8 cellular contexts compared by ENCODE assay signal in the genomic region with DNA sequence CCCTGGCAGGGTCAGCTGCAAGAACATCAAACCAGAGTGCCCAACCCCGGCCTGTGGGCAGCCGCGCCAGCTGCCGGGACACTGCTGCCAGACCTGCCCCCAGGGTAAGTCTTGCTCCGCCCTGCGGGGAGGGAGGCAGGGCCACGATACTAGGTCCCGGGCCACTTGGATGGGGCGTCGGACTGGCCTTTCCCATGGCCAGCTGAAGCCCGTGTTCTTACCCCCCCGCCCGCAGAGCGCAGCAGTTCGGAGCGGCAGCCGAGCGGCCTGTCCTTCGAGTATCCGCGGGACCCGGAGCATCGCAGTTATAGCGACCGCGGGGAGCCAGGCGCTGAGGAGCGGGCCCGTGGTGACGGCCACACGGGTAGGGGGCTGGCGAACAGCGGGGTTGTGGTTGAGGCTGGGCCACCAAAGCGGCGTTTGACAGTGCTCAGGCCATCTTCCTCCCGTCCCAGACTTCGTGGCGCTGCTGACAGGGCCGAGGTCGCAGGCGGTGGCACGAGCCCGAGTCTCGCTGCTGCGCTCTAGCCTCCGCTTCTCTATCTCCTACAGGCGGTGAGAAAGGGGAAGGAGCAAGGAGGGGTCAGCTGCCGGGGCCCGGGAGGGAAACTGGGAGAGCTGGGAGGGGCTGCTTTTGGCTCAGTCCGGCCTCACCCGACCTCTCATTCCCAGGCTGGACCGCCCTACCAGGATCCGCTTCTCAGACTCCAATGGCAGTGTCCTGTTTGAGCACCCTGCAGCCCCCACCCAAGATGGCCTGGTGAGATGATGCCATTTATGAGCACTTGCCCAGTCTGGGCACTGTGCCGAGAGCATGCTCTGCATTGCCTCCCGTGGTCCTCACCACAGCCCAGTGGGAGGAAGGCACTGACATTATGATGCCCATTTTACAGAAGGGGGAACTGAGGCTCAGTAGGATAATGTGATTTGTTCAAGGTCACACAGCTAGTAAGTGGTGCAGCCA. TPM values are rescaled to one million over a fixed set of nuclear protein-coding genes. Genes with fewer than 3 reads are reported as not detected.
DNase-seq lines count a peak whose midpoint lies in the region; ATAC-seq and TF ChIP-seq lines count a peak whose summit lies in the region.
"Had no signal": no experiment of that assay in that cellular context is flagged by ENCODE, and none has a peak within 500 bp of the region (broad histone marks: within the 10 kb centered on the region; RNA-seq: fewer than 3 reads in every experiment).

No MANE protein-coding gene starts in this region.

- no peaks in the 10 kb centered on the region for H3K79me1 ChIP-seq in mesenchymal stem cell (replicated peaks; ENCODE audit: low read length, poor library complexity, severe bottlenecking)

- H3K27me3 Mint-ChIP-seq in activated CD8-positive, alpha-beta T cell treated with anti-CD3 and anti-CD28 coated beads for 36 hours = peaks cover 52% of the 10 kb centered on the region

- H3K4me2 ChIP-seq in mesenchymal stem cell (ENCODE audit: low read length, poor library complexity, severe bottlenecking) = peak overlapping the region; percentile 30

- POLR2A ChIA-PET in activated CD8-positive, alpha-beta T cell treated with anti-CD3 and anti-CD28 coated beads for 36 hours (lab: Charles Lee) = interaction anchor here (0.6 to 2.0 kb wide), 3 partner anchors 14 to 32 kb away, joined by 3 to 5 read pairs (median 4); no protein-coding TSS in a partner anchor

- no peaks in the 10 kb centered on the region for H3K36me3 ChIP-seq in mesenchymal stem cell (ENCODE audit: control insufficient read depth in 1 of 2, insufficient read depth in 2 of 2, low read depth in 1 of 2, low read length in 2 of 2)
- H3K36me3 ChIP-seq: cardiac muscle cell had no signal

- peak overlapping the region in 1 of 2 experiments; percentile 98 for H3K23ac ChIP-seq in mesenchymal stem cell (ENCODE audit: low read length in 2 of 2)

- H3K36me3 Mint-ChIP-seq in activated CD8-positive, alpha-beta T cell treated with anti-CD3 and anti-CD28 coated beads for 36 hours (ENCODE audit: low read depth) = no peaks in the 10 kb centered on the region

- H4K91ac ChIP-seq in mesenchymal stem cell (ENCODE audit: low read length) = no peak overlapping the region

- peaks cover 3% of the 10 kb centered on the region for H3K4me1 Mint-ChIP-seq in activated CD8-positive, alpha-beta T cell treated with anti-CD3 and anti-CD28 coated beads for 36 hours (ENCODE audit: low read depth)

- no peak overlapping the region for H3K14ac ChIP-seq in mesenchymal stem cell (ENCODE audit: low read length in 2 of 2)

- H4K8ac ChIP-seq in mesenchymal stem cell (ENCODE audit: low read length) = no peak overlapping the region

- no peak overlapping the region for H3K4ac ChIP-seq in mesenchymal stem cell (ENCODE audit: low read depth in 1 of 2, low read length in 2 of 2)

- no peak overlapping the region for H3K9ac ChIP-seq in mesenchymal stem cell (ENCODE audit: low read length)

- CTCF ChIA-PET in activated CD8-positive, alpha-beta T cell treated with anti-CD3 and anti-CD28 coated beads for 36 hours (lab: Charles Lee) = interaction anchor here (1.5 to 2.3 kb wide), 2 partner anchors 10 to 133 kb away, joined by 3 to 12 read pairs; no protein-coding TSS in a partner anchor

- peak; percentile 12 for ATAC-seq in activated CD8-positive, alpha-beta T cell treated with anti-CD3 and anti-CD28 coated beads for 36 hours
- ATAC-seq in HG03439 (IDR thresholded peaks at IDR 0.05; ENCODE audit: unreplicated experiment) = no peak

- no peak overlapping the region for H2BK15ac ChIP-seq in mesenchymal stem cell (ENCODE audit: low read depth, poor library complexity, severe bottlenecking)

- H2BK12ac ChIP-seq in mesenchymal stem cell (ENCODE audit: low read length in 2 of 2) = no peak overlapping the region

- H3K4me1 ChIP-seq in mesenchymal stem cell (ENCODE audit: control insufficient read depth, insufficient read depth, low read depth, low read length) = peaks cover 22% of the 10 kb centered on the region

- H3K27ac ChIP-seq in mesenchymal stem cell (ENCODE audit: low read length, poor library complexity, severe bottlenecking) = no peak overlapping the region
- H3K27ac ChIP-seq: cardiac muscle cell had no signal

- H3K27ac Mint-ChIP-seq in activated CD8-positive, alpha-beta T cell treated with anti-CD3 and anti-CD28 coated beads for 36 hours = no peak overlapping the region

- no peak overlapping the region for H2BK120ac ChIP-seq in mesenchymal stem cell (ENCODE audit: low read depth, low read length)

- H2BK5ac ChIP-seq in mesenchymal stem cell (ENCODE audit: low read depth, low read length, poor library complexity, severe bottlenecking) = no peak overlapping the region

- no peak overlapping the region for H2AFZ ChIP-seq in mesenchymal stem cell (ENCODE audit: low read depth, low read length)

- no peak for TF ChIP-seq CTCF in activated CD8-positive, alpha-beta T cell treated with anti-CD3 and anti-CD28 coated beads for 36 hours (IDR thresholded peaks at IDR 0.05)

- intact Hi-C loops in activated CD8-positive, alpha-beta T cell treated with anti-CD3 and anti-CD28 coated beads for 36 hours (cut with micrococcal nuclease) = no loop called here

- peak overlapping the region in 1 of 2 experiments; percentile 55 for H3K18ac ChIP-seq in mesenchymal stem cell (ENCODE audit: low read depth in 1 of 2, low read length in 2 of 2)

- peak overlapping the region; percentile 35 for H3K4me3 Mint-ChIP-seq in activated CD8-positive, alpha-beta T cell treated with anti-CD3 and anti-CD28 coated beads for 36 hours

- DNase-seq in CD1c-positive myeloid dendritic cell (ENCODE audit: extremely low spot score) = peak; percentile 80
- no peak for DNase-seq in activated CD8-positive, alpha-beta T cell treated with anti-CD3 and anti-CD28 coated beads for 36 hours
- peak; percentile 39 for DNase-seq in mesenchymal stem cell
- no peak for DNase-seq in NCI-H2107 (lab: John Stamatoyannopoulos, UW)
- DNase-seq in putamen (ENCODE audit: low spot score) = no peak
- DNase-seq: stimulated activated CD4-positive, alpha-beta T cell treated with anti-CD3 and anti-CD28 coated beads, Interleukin-1b, Interleukin-23, amount 100 ng/mL, for 48 hours had no signal

- peak overlapping the region; percentile 3 to 69 for H3K4me3 ChIP-seq in mesenchymal stem cell (ENCODE audit: insufficient read depth in 1 of 2, low read depth in 1 of 2, low read length in 2 of 2)

- H2AK5ac ChIP-seq in mesenchymal stem cell (ENCODE audit: low read length, severe bottlenecking) = no peak overlapping the region

- WGBS in mesenchymal stem cell = 8% methylated on average over 42 of the region's 55 CpGs

- H3K9me3 Mint-ChIP-seq in activated CD8-positive, alpha-beta T cell treated with anti-CD3 and anti-CD28 coated beads for 36 hours = no peaks in the 10 kb centered on the region

- no peaks in the 10 kb centered on the region for H3K9me3 ChIP-seq in mesenchymal stem cell (ENCODE audit: control insufficient read depth, low read length)

- H3K27me3 ChIP-seq in mesenchymal stem cell (ENCODE audit: control insufficient read depth in 1 of 2, insufficient read depth in 1 of 2, low read length in 2 of 2) = peaks cover 34 to 76% of the 10 kb centered on the region in 2 experiments

RNA-seq across cellular contexts. Expression of gene CHRD, which starts 1.7 kb away (rescaled TPM):
- not detected for total RNA-seq in activated CD8-positive, alpha-beta T cell treated with anti-CD3 and anti-CD28 coated beads for 36 hours
- polyA plus RNA-seq in mesenchymal stem cell (2013, experiment 1 of 2) = 0.73 TPM
- polyA plus RNA-seq in mesenchymal stem cell (2013, experiment 2 of 2) = 0.63 TPM

RNA-seq across cellular contexts. Expression of gene THPO, which starts 3.5 kb away (rescaled TPM):
- total RNA-seq in activated CD8-positive, alpha-beta T cell treated with anti-CD3 and anti-CD28 coated beads for 36 hours = not detected
- 0.26 TPM for polyA plus RNA-seq in mesenchymal stem cell (2013, experiment 1 of 2)
- polyA plus RNA-seq in mesenchymal stem cell (2013, experiment 2 of 2) = 0.18 TPM

RNA-seq across cellular contexts. Expression of gene POLR2H, which starts 20.0 kb away (rescaled TPM):
- total RNA-seq in activated CD8-positive, alpha-beta T cell treated with anti-CD3 and anti-CD28 coated beads for 36 hours = 100 to 1,000 TPM; 166 to 169 TPM
- polyA plus RNA-seq in mesenchymal stem cell (2013, experiment 1 of 2) = 46.3 TPM
- 48.3 TPM for polyA plus RNA-seq in mesenchymal stem cell (2013, experiment 2 of 2)

RNA-seq across cellular contexts. Expression of gene CLCN2, which starts 20.1 kb away (rescaled TPM):
- 1 to 10 TPM; 4.0 to 4.2 TPM for total RNA-seq in activated CD8-positive, alpha-beta T cell treated with anti-CD3 and anti-CD28 coated beads for 36 hours
- 2.3 TPM for polyA plus RNA-seq in mesenchymal stem cell (2013, experiment 1 of 2)
- polyA plus RNA-seq in mesenchymal stem cell (2013, experiment 2 of 2) = 2.1 TPM

RNA-seq across cellular contexts. Expression of gene FAM131A, which starts 44.1 kb away (rescaled TPM):
- total RNA-seq in activated CD8-positive, alpha-beta T cell treated with anti-CD3 and anti-CD28 coated beads for 36 hours = 1 to 10 TPM; 4.0 to 5.5 TPM
- polyA plus RNA-seq in mesenchymal stem cell (2013, experiment 1 of 2) = 6.7 TPM
- 6.8 TPM for polyA plus RNA-seq in mesenchymal stem cell (2013, experiment 2 of 2)

Comparison
In these comparisons a context has a peak if more than half of its experiments do, and no peak if none do; other contexts are left out.
1. DNase-seq: peak in CD1c-positive myeloid dendritic cell (single experiment) and mesenchymal stem cell (single experiment); none in activated CD8-positive, alpha-beta T cell treated with anti-CD3 and anti-CD28 coated beads for 36 hours (single experiment), NCI-H2107 (single experiment) and putamen (single experiment).